8 cellular contexts compared by ENCODE assay signal in the genomic region with DNA sequence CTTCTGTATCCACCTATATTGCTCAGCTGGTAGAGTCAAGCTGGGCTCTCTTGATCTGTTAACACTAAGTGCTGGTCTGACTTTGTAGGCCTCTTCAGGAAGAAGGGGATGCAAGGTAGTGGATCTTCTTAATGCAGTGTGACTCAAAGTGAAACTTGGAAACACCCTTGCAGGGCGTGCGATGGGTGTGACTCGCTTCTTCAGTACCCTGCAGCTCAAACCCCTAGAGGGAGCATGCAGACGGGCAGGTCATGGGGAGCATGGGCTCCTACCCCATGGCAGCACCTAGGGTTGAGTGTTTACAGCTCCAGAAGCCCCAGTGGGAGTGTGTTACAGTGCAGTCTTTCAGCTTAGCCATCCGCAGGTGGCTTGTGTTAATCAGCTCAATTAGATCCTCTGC. TPM values are rescaled to one million over a fixed set of nuclear protein-coding genes. Genes with fewer than 3 reads are reported as not detected.
DNase-seq lines count a peak whose midpoint lies in the region; ATAC-seq and TF ChIP-seq lines count a peak whose summit lies in the region.

No MANE protein-coding gene starts in this region.

- no peaks in the 10 kb centered on the region for H3K36me3 Mint-ChIP-seq in natural killer cell
- H3K36me3 Mint-ChIP-seq in CD14-positive monocyte = no peaks in the 10 kb centered on the region

- H3K9me3 Mint-ChIP-seq in natural killer cell (peaks cover 0 to 3% of the 10 kb centered on the region in 2 donors), CD14-positive monocyte (peaks cover 2 to 13% (median 6%) of the 10 kb centered on the region in 7 donors)

- peak; percentile 73 for DNase-seq in activated CD8-positive, alpha-beta memory T cell treated with anti-CD3 and anti-CD28 coated beads for 24 hours
- DNase-seq in natural killer cell (peak; percentile 48), cortex of kidney (lab: John Stamatoyannopoulos, UW) (no peak), DMS79 (lab: John Stamatoyannopoulos, UW) (no peak), CD14-positive monocyte (ENCODE audit: low spot score) (no peak), NCI-H2227 (lab: John Stamatoyannopoulos, UW; ENCODE audit: unreplicated experiment) (no peak)

- H3K4me1 Mint-ChIP-seq in natural killer cell (peaks cover 26 to 40% of the 10 kb centered on the region in 2 donors), CD14-positive monocyte (no peaks in the 10 kb centered on the region)

- intact Hi-C loops in natural killer cell (cut with micrococcal nuclease) (loop anchor here (1.0 to 5.0 kb wide), 2 partner anchors 8 to 39 kb away; no protein-coding TSS in a partner anchor), CD14-positive monocyte (cut with micrococcal nuclease) (no loop called here)

- TF ChIP-seq CTCF in natural killer cell (IDR thresholded peaks at IDR 0.05) (peak; percentile 33), CD14-positive monocyte (IDR thresholded peaks at IDR 0.05) (no peak)

- H3K27me3 Mint-ChIP-seq in natural killer cell (ENCODE audit: low read depth in 2 of 2) = no peaks in the 10 kb centered on the region
- H3K27me3 Mint-ChIP-seq in CD14-positive monocyte (ENCODE audit: low read depth in 3 of 3) = peaks cover 0 to under 1% (median 0%) of the 10 kb centered on the region in 3 donors

- peak overlapping the region; percentile 94 for H3K4me3 Mint-ChIP-seq in natural killer cell
- H3K4me3 Mint-ChIP-seq in CD14-positive monocyte = no peak overlapping the region

- ATAC-seq in GM19452 (IDR thresholded peaks at IDR 0.05; ENCODE audit: unreplicated experiment) = peak; percentile 99
- peak; percentile 99 for ATAC-seq in HG03432 (IDR thresholded peaks at IDR 0.05; ENCODE audit: unreplicated experiment)
- peak; percentile 84 to 88 (median 88) for ATAC-seq in natural killer cell

- H3K27ac Mint-ChIP-seq in natural killer cell (peak overlapping the region; percentile 91 to 93), CD14-positive monocyte (no peak overlapping the region)

RNA-seq across cellular contexts. Expression of a gene that starts 0.8 kb away (rescaled TPM):
- total RNA-seq in natural killer cell = 100 to 1,000 TPM; 322 to 413 (median 339) TPM
- polyA plus RNA-seq in CD14-positive monocyte = under 1 TPM; 0.33 to 0.49 TPM

Comparison
In these comparisons a context has a peak if more than half of its experiments do, and no peak if none do; other contexts are left out.
1. DNase-seq: peak in activated CD8-positive, alpha-beta memory T cell treated with anti-CD3 and anti-CD28 coated beads for 24 hours (single experiment) and natural killer cell (single experiment); none in cortex of kidney (single experiment), DMS79 (single experiment), CD14-positive monocyte (single experiment) and NCI-H2227 (single experiment).
2. H3K27ac Mint-ChIP-seq: peak in natural killer cell (2 of 2); none in CD14-positive monocyte (0 of 7).
3. Peak in every context shown above with its lines, with median percentiles within 50 percentile points of each other: ATAC-seq.